In genomic region chr17:45147581-45148182, GRCh38 we compare ENCODE assay signal across 8 cellular contexts.
DNase-seq lines count a peak whose midpoint lies in the region; ATAC-seq and TF ChIP-seq lines count a peak whose summit lies in the region.

No MANE protein-coding gene starts in this region.

- H3K36me3 Mint-ChIP-seq in nephron progenitor cell (ENCODE audit: low read depth), result no peaks in the 10 kb centered on the region

- no peak for ATAC-seq in HG02970 (IDR thresholded peaks at IDR 0.05; ENCODE audit: low FRiP score, unreplicated experiment)

- DNase-seq in GF-D8 (lab: John Stamatoyannopoulos, UW) (peak; percentile 91), LoVo (ENCODE audit: low spot score) (peak; percentile 92), RWPE1 (ENCODE audit: low spot score) (no peak), fibroblast of the conjunctiva (ENCODE audit: low read depth) (peak; percentile 95), nephron progenitor cell (peak; percentile 78), stromal cell of bone marrow (ENCODE audit: low read depth) (peak; percentile 88)
- peak; percentile 65 for DNase-seq in activated effector memory CD4-positive, alpha-beta T cell treated with Interleukin-2 at 50 U/mL for 16 hours

- H3K4me1 Mint-ChIP-seq in nephron progenitor cell, result peaks cover 55% of the 10 kb centered on the region

- TF ChIP-seq CTCF in RWPE1 (conservative IDR thresholded peaks at IDR 0.05; ENCODE audit: low read depth) (no peak), nephron progenitor cell (IDR thresholded peaks at IDR 0.05) (no peak)

- H3K27ac ChIP-seq in RWPE1, result peak overlapping the region; percentile 95

- peak overlapping the region; percentile 100 for H3K27ac Mint-ChIP-seq in nephron progenitor cell

- H3K4me3 Mint-ChIP-seq in nephron progenitor cell, result peak overlapping the region; percentile 100

- H3K9me3 Mint-ChIP-seq in nephron progenitor cell, result no peaks in the 10 kb centered on the region

- peaks cover 9% of the 10 kb centered on the region for H3K27me3 Mint-ChIP-seq in nephron progenitor cell (ENCODE audit: low read depth, poor library complexity)

- POLR2A ChIA-PET in RWPE1 (lab: Yijun Ruan, JAX; ENCODE audit: low non-redundant PET), result interaction anchor here (0.7 to 4.8 kb wide), 5 partner anchors 12 to 169 kb away, joined by 3 to 51 read pairs (median 22); partner anchors contain the start of genes ACBD4, HEXIM2 and MAP3K14

- CTCF ChIA-PET in RWPE1 (lab: Yijun Ruan, JAX), result interaction anchor here (0.6 to 5.8 kb wide), 8 partner anchors 12 to 347 kb away, joined by 3 to 99 read pairs (median 15); partner anchors contain the start of genes ACBD4, HEXIM2 and PLCD3
